ENCODE assay signal across 25 cellular contexts in genomic region chr3:167829057-167829456, GRCh38.
"Had no signal": no experiment of that assay in that cellular context is flagged by ENCODE, and none has a peak within 500 bp of the region (broad histone marks: within the 10 kb centered on the region; RNA-seq: fewer than 3 reads in every experiment).

No MANE protein-coding gene starts in this region.

- ATAC-seq: activated CD4-positive, alpha-beta T cell treated with anti-CD3 and anti-CD28 coated beads for 36 hours; activated naive CD4-positive, alpha-beta T cell treated with anti-CD3 and anti-CD28 coated beads, Interleukin-2, amount 50 U/mL, for 72 hours; activated T-helper 17 cell treated with anti-CD3 and anti-CD28 coated beads, Interleukin-2, amount 50 U/mL, for 72 hours; left lung; right cardiac atrium; upper lobe of right lung had no signal

- H3K9me3 Mint-ChIP-seq: activated naive CD4-positive, alpha-beta T cell treated with anti-CD3 and anti-CD28 coated beads, Interleukin-2, amount 50 U/mL, for 72 hours; activated T-cell treated with anti-CD3 and anti-CD28 coated beads, Interleukin-2, amount 50 U/mL, for 24 hours; activated T-helper 17 cell treated with anti-CD3 and anti-CD28 coated beads, Interleukin-2, amount 50 U/mL, for 72 hours; brain; immature natural killer cell; nephron; stimulated activated naive CD8-positive, alpha-beta T cell treated with anti-CD3 and anti-CD28 coated beads, Interleukin-15, Interleukin-2, amounts not matched to agents 100 ng/mL and 50 ng/mL, for 24 hours had no signal

- H3K36me3 ChIP-seq: left lung, neutrophil, ovary, thyroid gland, upper lobe of right lung had no signal

- H3K79me2 ChIP-seq: hepatocyte had no signal

- H3K36me3 Mint-ChIP-seq: activated naive CD4-positive, alpha-beta T cell treated with anti-CD3 and anti-CD28 coated beads, Interleukin-2, amount 50 U/mL, for 72 hours; brain had no signal

- H3K4me1 Mint-ChIP-seq: activated CD4-positive, alpha-beta T cell treated with anti-CD3 and anti-CD28 coated beads for 36 hours; activated T-helper 17 cell treated with anti-CD3 and anti-CD28 coated beads, Interleukin-2, amount 50 U/mL, for 72 hours; brain; immature natural killer cell; nephron had no signal

- H3K27ac Mint-ChIP-seq: activated CD4-positive, alpha-beta T cell treated with anti-CD3 and anti-CD28 coated beads for 36 hours; activated naive CD4-positive, alpha-beta T cell treated with anti-CD3 and anti-CD28 coated beads, Interleukin-2, amount 50 U/mL, for 72 hours; activated T-cell treated with anti-CD3 and anti-CD28 coated beads, Interleukin-2, amount 50 U/mL, for 24 hours; activated T-helper 17 cell treated with anti-CD3 and anti-CD28 coated beads, Interleukin-2, amount 50 U/mL, for 72 hours; brain; immature natural killer cell; stimulated activated naive CD8-positive, alpha-beta T cell treated with anti-CD3 and anti-CD28 coated beads, Interleukin-15, Interleukin-2, amounts not matched to agents 100 ng/mL and 50 ng/mL, for 24 hours had no signal

- H3K4me1 ChIP-seq: left lung, thyroid gland, upper lobe of right lung had no signal

- H3K27ac ChIP-seq: hepatocyte, left lung, neutrophil, ovary, thyroid gland, upper lobe of right lung had no signal

- H3K4me3 ChIP-seq: hepatocyte, left lung, ovary, thyroid gland, upper lobe of right lung had no signal

- H3K4me3 Mint-ChIP-seq: activated CD4-positive, alpha-beta T cell treated with anti-CD3 and anti-CD28 coated beads for 36 hours; activated T-cell treated with anti-CD3 and anti-CD28 coated beads, Interleukin-2, amount 50 U/mL, for 24 hours; activated T-helper 17 cell treated with anti-CD3 and anti-CD28 coated beads, Interleukin-2, amount 50 U/mL, for 72 hours; brain; immature natural killer cell; nephron; stimulated activated naive CD8-positive, alpha-beta T cell treated with anti-CD3 and anti-CD28 coated beads, Interleukin-15, Interleukin-2, amounts not matched to agents 100 ng/mL and 50 ng/mL, for 24 hours had no signal

- H3K4me2 ChIP-seq: hepatocyte had no signal

- H3K27me3 Mint-ChIP-seq: activated CD4-positive, alpha-beta T cell treated with anti-CD3 and anti-CD28 coated beads for 36 hours; activated T-cell treated with anti-CD3 and anti-CD28 coated beads, Interleukin-2, amount 50 U/mL, for 24 hours; activated T-helper 17 cell treated with anti-CD3 and anti-CD28 coated beads, Interleukin-2, amount 50 U/mL, for 72 hours; stimulated activated naive CD8-positive, alpha-beta T cell treated with anti-CD3 and anti-CD28 coated beads, Interleukin-15, Interleukin-2, amounts not matched to agents 100 ng/mL and 50 ng/mL, for 24 hours had no signal

- H3K9me3 ChIP-seq: left lung, neutrophil, ovary, thyroid gland, upper lobe of right lung had no signal

- DNase-seq: activated CD4-positive, alpha-beta T cell treated with anti-CD3 and anti-CD28 coated beads for 36 hours; activated CD4-positive, alpha-beta T cell treated with anti-CD3 and anti-CD28 coated beads, Interleukin-2, amount 50 U/mL, for 4 hours; activated CD8-positive, alpha-beta memory T cell treated with anti-CD3 and anti-CD28 coated beads for 24 hours; activated CD8-positive, alpha-beta memory T cell treated with anti-CD3 and anti-CD28 coated beads, Interleukin-2, amount 50 U/mL, for 4 hours; activated T-cell treated with anti-CD3 and anti-CD28 coated beads, Interleukin-2, amount 50 U/mL, for 24 hours; aorta; caudate nucleus; effector memory CD4-positive, alpha-beta T cell; foreskin melanocyte; immature natural killer cell; left lung; ovary; right cardiac atrium; stimulated activated CD4-positive, alpha-beta T cell treated with anti-CD3 and anti-CD28 coated beads, Interleukin-4, amount 100 ng/mL, for 24 hours; substantia nigra; T-helper 9 cell; thyroid gland; upper lobe of right lung had no signal

- H3K27me3 ChIP-seq: hepatocyte, left lung, neutrophil, ovary, thyroid gland, upper lobe of right lung had no signal
